Comparison of ENCODE assay signal across 35 cellular contexts in genomic region chr5:174433098-174433497, GRCh38.
"Had no signal": no experiment of that assay in that cellular context is flagged by ENCODE, and none has a peak within 500 bp of the region (broad histone marks: within the 10 kb centered on the region; RNA-seq: fewer than 3 reads in every experiment).

No MANE protein-coding gene starts in this region.

- H3K4me2 ChIP-seq: KMS-11 had no signal

- DNase-seq: Karpas-422, Kasumi-1, MG63, MM.1S, MV-4-11, NCI-H1048, NCI-H1092, NCI-H1092 treated with DMSO at 0.1 percent for 48 hours, NCI-H1105, NCI-H1105 treated with DMSO at 0.1 percent for 48 hours, NCI-H1417, NCI-H1417 treated with DMSO at 0.1 percent for 48 hours, NCI-H1436, NCI-H1436 treated with DMSO at 0.1 percent for 48 hours, NCI-H146, NCI-H1694, NCI-H1694 treated with DMSO at 0.1 percent for 48 hours, NCI-H187, NCI-H187 treated with DMSO at 0.1 percent for 48 hours, NCI-H1930, NCI-H2029, NCI-H2029 treated with DMSO at 0.1 percent for 48 hours, NCI-H2081, NCI-H2081 treated with DMSO at 0.1 percent for 48 hours, NCI-H2107, NCI-H2171, NCI-H2171 treated with DMSO at 0.1 percent for 48 hours, NCI-H2227 treated with DMSO at 0.1 percent for 48 hours, NCI-H226, NCI-H345, NCI-H446, NCI-H446 treated with DMSO at 0.1 percent for 48 hours, NCI-H510A, NCI-H510A treated with DMSO at 0.1 percent for 48 hours had no signal

- H3K27ac ChIP-seq: KMS-11 had no signal

- H3K9me3 ChIP-seq: MG63 had no signal

- H3K36me3 ChIP-seq: MG63 had no signal

- H3K4me3 ChIP-seq: MG63 had no signal

- H3K9ac ChIP-seq: KMS-11 had no signal

- H3K27me3 ChIP-seq: MG63 had no signal
